9 cellular contexts compared by ENCODE assay signal in the genomic region with DNA sequence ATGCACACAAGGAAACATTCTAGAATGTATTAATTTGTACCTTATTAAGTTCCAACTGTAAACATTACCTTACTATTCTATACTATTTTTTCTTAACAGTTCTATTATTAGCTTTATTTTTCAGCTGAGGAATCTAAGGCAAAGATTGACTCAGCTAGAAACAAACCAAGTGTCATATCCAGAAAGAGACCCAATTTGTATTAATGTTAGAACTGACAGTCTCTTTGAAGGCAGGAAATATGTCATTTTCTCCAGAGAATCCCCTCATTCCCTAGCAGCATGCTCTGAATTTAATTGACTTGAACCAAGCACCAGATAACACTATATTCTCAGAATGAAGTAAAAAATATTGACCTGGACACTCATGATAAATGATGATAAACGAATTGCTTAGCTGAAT.
"Had no signal": no experiment of that assay in that cellular context is flagged by ENCODE, and none has a peak within 500 bp of the region (broad histone marks: within the 10 kb centered on the region; RNA-seq: fewer than 3 reads in every experiment).

No MANE protein-coding gene starts in this region.

- H3K4me2 ChIP-seq: KMS-11 had no signal

- H3K9ac ChIP-seq: KMS-11 had no signal

- DNase-seq: IMR-90, KBM-7, KG1 had no signal

- H3K27me3 Mint-ChIP-seq: IgD-negative memory B cell had no signal

- ATAC-seq: HepG2, K562 had no signal

- H3K36me3 Mint-ChIP-seq: IgD-negative memory B cell had no signal

- H3K27ac Mint-ChIP-seq: IgD-negative memory B cell had no signal

- FAIRE-seq: HepG2, HTR-8/SVneo, K562 had no signal

- H3K4me3 ChIP-seq: K562 had no signal

- H3K4me3 Mint-ChIP-seq: IgD-negative memory B cell had no signal

- H3K27ac ChIP-seq: HL-60, KMS-11 had no signal
